ENCODE assay signal across 8 cellular contexts in genomic region chr12:120013659-120014380, GRCh38. TPM values are rescaled to one million over a fixed set of nuclear protein-coding genes. Genes with fewer than 3 reads are reported as not detected.
DNase-seq lines count a peak whose midpoint lies in the region; ATAC-seq and TF ChIP-seq lines count a peak whose summit lies in the region.

No MANE protein-coding gene starts in this region.

- H3K9me2 ChIP-seq in GM23248 (ENCODE audit: insufficient read depth) = no peaks in the 10 kb centered on the region

- intact Hi-C loops in esophagus squamous epithelium (cut with DNase I) = no loop called here

- in situ Hi-C loops in GM23248 (cut with MboI) = no loop called here

- H3K4me2 ChIP-seq in GM23248 (ENCODE audit: unreplicated experiment) = no peak overlapping the region

- H3K79me2 ChIP-seq in GM23248 (ENCODE audit: insufficient read depth) = no peaks in the 10 kb centered on the region

- TF ChIP-seq EP300 in suprapubic skin (IDR thresholded peaks at IDR 0.05) = no peak

- H3K4me3 ChIP-seq in GM23248 (no peak overlapping the region), esophagus squamous epithelium (no peak overlapping the region), suprapubic skin (no peak overlapping the region)

- H3K27me3 ChIP-seq in GM23248 (replicated peaks; ENCODE audit: insufficient read depth) (peaks cover 15% of the 10 kb centered on the region; the same call in 1 of the 2 replicates), esophagus squamous epithelium (no peaks in the 10 kb centered on the region), suprapubic skin (no peaks in the 10 kb centered on the region)

- no peak for TF ChIP-seq POLR2A in esophagus squamous epithelium (IDR thresholded peaks at IDR 0.05)
- TF ChIP-seq POLR2A in suprapubic skin (IDR thresholded peaks at IDR 0.05) = no peak

- H3K4me1 ChIP-seq in GM23248 (ENCODE audit: insufficient read depth) (no peaks in the 10 kb centered on the region), esophagus squamous epithelium (peaks cover 0 to 6% (median 0%) of the 10 kb centered on the region in 3 donors), suprapubic skin (no peaks in the 10 kb centered on the region)

- WGBS in GM23248 (ENCODE audit: low coverage in 1 of 2, low lambda C conversion rate in 2 of 2, missing lambda C conversion rate in 2 of 2), 2 experiments = 65 to 69% methylated on average over 9 of the region's 9 CpGs
- WGBS in esophagus squamous epithelium, 2 donors = 64 to 77% methylated on average over 9 of the region's 9 CpGs
- 85% methylated on average over 9 of the region's 9 CpGs for WGBS in suprapubic skin

- H3F3A ChIP-seq in GM23248 (ENCODE audit: insufficient read depth) = no peaks in the 10 kb centered on the region

- H3K9ac ChIP-seq in GM23248 = no peak overlapping the region

- DNase-seq in activated CD8-positive, alpha-beta memory T cell treated with anti-CD3 and anti-CD28 coated beads for 4 hours (ENCODE audit: low read depth in 2 of 2) = peak; percentile 25 to 52
- peak; percentile 26 to 60 for DNase-seq in stimulated activated CD8-positive, alpha-beta memory T cell treated with anti-CD3 and anti-CD28 coated beads, Interleukin-7, amount 100 ng/mL, for 4 hours (ENCODE audit: low read depth in 2 of 2)
- no peak for DNase-seq in GM23248
- DNase-seq in esophagus squamous epithelium (lab: John Stamatoyannopoulos, UW) = no peak
- no peak for DNase-seq in suprapubic skin (ENCODE audit: low spot score in 2 of 2)

- no peaks in the 10 kb centered on the region for H3K9me3 ChIP-seq in GM23248 (ENCODE audit: low read depth)
- no peaks in the 10 kb centered on the region for H3K9me3 ChIP-seq in esophagus squamous epithelium
- H3K9me3 ChIP-seq in suprapubic skin = no peaks in the 10 kb centered on the region

- no peaks in the 10 kb centered on the region for H4K20me1 ChIP-seq in GM23248 (ENCODE audit: insufficient read depth)

- ATAC-seq in GM19397 (IDR thresholded peaks at IDR 0.05; ENCODE audit: unreplicated experiment) (peak; percentile 41), HG03432 (IDR thresholded peaks at IDR 0.05; ENCODE audit: unreplicated experiment) (peak; percentile 71), HG03039 (IDR thresholded peaks at IDR 0.05; ENCODE audit: unreplicated experiment) (no peak)

- H3K36me3 ChIP-seq in GM23248 (ENCODE audit: low read depth) (no peaks in the 10 kb centered on the region), esophagus squamous epithelium (no peaks in the 10 kb centered on the region), suprapubic skin (no peaks in the 10 kb centered on the region)

- H3K27ac ChIP-seq in GM23248 = no peak overlapping the region
- peak overlapping the region in 1 of 4 donors; percentile 37 for H3K27ac ChIP-seq in esophagus squamous epithelium
- no peak overlapping the region for H3K27ac ChIP-seq in suprapubic skin

- no peak overlapping the region for H2AFZ ChIP-seq in GM23248

- TF ChIP-seq CTCF in esophagus squamous epithelium (IDR thresholded peaks at IDR 0.05) (no peak), suprapubic skin (IDR thresholded peaks at IDR 0.05) (no peak)

RNA-seq across cellular contexts. Expression of gene BICDL1, which starts 24.8 kb away (rescaled TPM):
- total RNA-seq in GM23248 (2014; rRNA removed; shearing (Covaris generic)) = not detected in 2 replicates
- polyA plus RNA-seq in GM23248 (2016; fragmentation: Nextera tagmentation; extraction: Ambion mirVana) = not detected in 2 replicates
- total RNA-seq in esophagus squamous epithelium (10 to 100 TPM; 19.7 to 66.7 (median 44.1) TPM), suprapubic skin (100 to 1,000 TPM; 127 to 207 (median 129) TPM)

Comparison
In these comparisons a context has a peak if more than half of its experiments do, and no peak if none do; other contexts are left out.
1. DNase-seq: peak in activated CD8-positive, alpha-beta memory T cell treated with anti-CD3 and anti-CD28 coated beads for 4 hours (2 of 2) and stimulated activated CD8-positive, alpha-beta memory T cell treated with anti-CD3 and anti-CD28 coated beads, Interleukin-7, amount 100 ng/mL, for 4 hours (2 of 2); none in GM23248 (single experiment), esophagus squamous epithelium (single experiment) and suprapubic skin (0 of 2).
2. RNA of gene BICDL1, which starts 24.8 kb away (total RNA-seq): 127 to 207 TPM in suprapubic skin and 19.7 to 66.7 TPM in esophagus squamous epithelium; not detected in GM23248; every median in the first group is over 10 times any median in the second.